In genomic region chr12:50763637-50764115, GRCh38 we compare ENCODE assay signal across 8 cellular contexts. TPM values are rescaled to one million over a fixed set of nuclear protein-coding genes. Genes with fewer than 3 reads are reported as not detected.
A peak's percentile ranks its signal among the peaks of the same experiment; 100 is the strongest.
DNase-seq lines count a peak whose midpoint lies in the region; ATAC-seq and TF ChIP-seq lines count a peak whose summit lies in the region.

Gene ATF1, plus strand, starts transcription at chr12:50764101. Its CDS starts 16,045 bp downstream, at chr12:50780146.

- intact Hi-C loops in A673 (cut with micrococcal nuclease; ENCODE audit: unreplicated experiment), result no loop called here
- intact Hi-C loops in spleen (cut with DNase I; ENCODE audit: low total_unique reads), result loop anchor here (10.0 kb wide), 1 partner anchor 161 kb away; a partner anchor contains a TSS

- 0 to 1% (median 0%) methylated on average over 22 to 41 of the region's 41 CpGs for WGBS in spleen, 5 donors

- DNase-seq in A673 (ENCODE audit: low spot score) (peak; percentile 96), NCI-H2171 treated with DMSO at 0.1 percent for 48 hours (lab: John Stamatoyannopoulos, UW) (peak; percentile 95), cardiac fibroblast (ENCODE audit: low read depth in 2 of 2) (peak; percentile 91 to 95), inferior parietal cortex (ENCODE audit: extremely low spot score) (peak; percentile 93), spleen (peak; percentile 98)

- H3K27ac ChIP-seq in A673 (ENCODE audit: low read depth, low read length, poor library complexity, severe bottlenecking) (peak within 1 kb of the TSS; percentile 99), spleen (peak within 1 kb of the TSS; percentile 95 to 100 (median 98))

- ATAC-seq in GM18861 (IDR thresholded peaks at IDR 0.05; ENCODE audit: unreplicated experiment), result peak; percentile 71
- peak; percentile 67 for ATAC-seq in HG03097 (IDR thresholded peaks at IDR 0.05; ENCODE audit: low FRiP score, unreplicated experiment)

- CTCF ChIA-PET in A673 (lab: Charles Lee), result interaction anchor here (0.6 to 0.7 kb wide), 2 partner anchors 410 to 542 kb away, joined by 3 to 9 read pairs; no protein-coding TSS in a partner anchor

- POLR2A ChIA-PET in A673 (lab: Charles Lee; ENCODE audit: low non-redundant PET), result interaction anchor here (0.6 kb wide), 2 partner anchors 63 to 603 kb away, joined by 4 to 6 read pairs; no protein-coding TSS in a partner anchor

- TF ChIP-seq POLR2A in spleen (IDR thresholded peaks at IDR 0.05), result no peak

- H3K4me3 ChIP-seq in A673 (ENCODE audit: low read depth, low read length, poor library complexity, severe bottlenecking) (peak within 1 kb of the TSS; percentile 83), WI38 (ENCODE audit: low read depth, low read length) (peak within 1 kb of the TSS; percentile 93), cardiac fibroblast (replicated peaks in 1 of 2; ENCODE audit: low read depth in 2 of 2, low read length in 2 of 2) (peak within 1 kb of the TSS; percentile 86 to 95), spleen (peak within 1 kb of the TSS; percentile 97 to 100 (median 100))

- no TSS peak for BruUV-seq in A673 (replicated peaks; lab: Mats Ljungman, UMichigan)

- H3K36me3 ChIP-seq in A673 (ENCODE audit: insufficient read depth, low read length, poor library complexity, severe bottlenecking) (no peaks in the 10 kb centered on the region), spleen (no peaks in the 10 kb centered on the region)

- H3K27me3 ChIP-seq in A673 (replicated peaks; ENCODE audit: insufficient read depth, low read depth, low read length, poor library complexity) (no peaks in the 10 kb centered on the region), spleen (replicated peaks in 1 of 7) (no peaks in the 10 kb centered on the region)

- peaks cover 18% of the 10 kb centered on the region for H3K4me1 ChIP-seq in A673 (ENCODE audit: insufficient read depth, low read length, poor library complexity, severe bottlenecking)
- H3K4me1 ChIP-seq in spleen, result peaks cover 17 to 73% (median 33%) of the 10 kb centered on the region in 6 donors

- H3K9me3 ChIP-seq in A673 (ENCODE audit: low read depth, low read length, poor library complexity, severe bottlenecking), result no peaks in the 10 kb centered on the region
- H3K9me3 ChIP-seq in spleen, result no peaks in the 10 kb centered on the region

- TF ChIP-seq CTCF in A673 (conservative IDR thresholded peaks at IDR 0.05; ENCODE audit: low read depth, low read length) (no peak), WI38 (IDR thresholded peaks at IDR 0.05; ENCODE audit: low read depth, low read length) (no peak), cardiac fibroblast (IDR thresholded peaks at IDR 0.05; ENCODE audit: low read depth, low read length) (no peak), spleen (IDR thresholded peaks at IDR 0.05 in 8 of 11, conservative IDR thresholded peaks at IDR 0.05 in 3 of 11) (no peak)

RNA-seq across cellular contexts. Expression of gene ATF1, which starts in this region (rescaled TPM):
- total RNA-seq in A673 (2021) (37.9 and 42.3 TPM in 2 replicates), spleen (10 to 100 TPM; 17.4 to 41.7 (median 30.7) TPM)
- 10 to 100 TPM; 10.3 to 16.1 (median 12.5) TPM for polyA plus RNA-seq in spleen

Comparison
In these comparisons a context has a peak if more than half of its experiments do, and no peak if none do; other contexts are left out.
1. Peak in every context shown above with its lines: DNase-seq, ATAC-seq, H3K4me3 ChIP-seq and H3K27ac ChIP-seq.